In genomic region chr1:53633073-53633704, GRCh38 we compare ENCODE assay signal across 18 cellular contexts.
DNase-seq lines count a peak whose midpoint lies in the region; FAIRE-seq and TF ChIP-seq lines count a peak whose summit lies in the region.
"Had no signal": no experiment of that assay in that cellular context is flagged by ENCODE, and none has a peak within 500 bp of the region (broad histone marks: within the 10 kb centered on the region; RNA-seq: fewer than 3 reads in every experiment).

No MANE protein-coding gene starts in this region.

- TF ChIP-seq POLR2A in esophagus muscularis mucosa (IDR thresholded peaks at IDR 0.05; ENCODE audit: low read depth) (no peak), vagina (IDR thresholded peaks at IDR 0.05) (no peak)

- no peaks in the 10 kb centered on the region for H3K4me1 ChIP-seq in esophagus muscularis mucosa
- H3K4me1 ChIP-seq in vagina: no peaks in the 10 kb centered on the region

- 92% methylated on average over 13 of the region's 13 CpGs for WGBS in esophagus muscularis mucosa

- TF ChIP-seq EP300 in esophagus muscularis mucosa (IDR thresholded peaks at IDR 0.05): no peak

- peak; percentile 93 for FAIRE-seq in bronchial epithelial cell (lab: Jason Lieb, UNC)

- H3K36me3 ChIP-seq in bronchial epithelial cell (ENCODE audit: control insufficient read depth, insufficient read depth, low read length): no peaks in the 10 kb centered on the region
- H3K36me3 ChIP-seq in esophagus muscularis mucosa: no peaks in the 10 kb centered on the region
- no peaks in the 10 kb centered on the region for H3K36me3 ChIP-seq in vagina

- H3K4me3 ChIP-seq in bronchial epithelial cell (ENCODE audit: low read depth, low read length) (no peak overlapping the region), esophagus muscularis mucosa (no peak overlapping the region), vagina (no peak overlapping the region)
- H3K4me3 ChIP-seq: GM23338 had no signal

- DNase-seq in bronchial epithelial cell (ENCODE audit: low read depth) (no peak), esophagus muscularis mucosa (ENCODE audit: extremely low spot score) (peak; percentile 68), posterior vena cava (ENCODE audit: low spot score) (peak; percentile 29), vagina (ENCODE audit: extremely low spot score in 2 of 2) (peak; percentile 69 to 91), DMS114 treated with DMSO at 0.1 percent for 48 hours (lab: John Stamatoyannopoulos, UW; ENCODE audit: unreplicated experiment) (no peak), superior temporal gyrus (ENCODE audit: extremely low spot score) (no peak), DMS79 treated with DMSO at 0.1 percent for 48 hours (lab: John Stamatoyannopoulos, UW) (no peak)
- DNase-seq: CD4-positive, CD25-positive, alpha-beta regulatory T cell; DND-41; NCI-H1105; NCI-H2081; NCI-H2171; NCI-H345; NCI-H524; NCI-H774; SIG-M5; SK-N-SH had no signal

- H3K27ac ChIP-seq in esophagus muscularis mucosa (replicated peaks in 1 of 4) (no peak overlapping the region), vagina (no peak overlapping the region)

- intact Hi-C loops in esophagus muscularis mucosa (cut with DNase I) (no loop called here), posterior vena cava (cut with DNase I) (no loop called here), vagina (cut with DNase I) (no loop called here)

- H3K27me3 ChIP-seq in bronchial epithelial cell (ENCODE audit: control insufficient read depth, insufficient read depth, low read length) (peaks cover 2% of the 10 kb centered on the region), esophagus muscularis mucosa (peaks cover 0 to 4% (median 0%) of the 10 kb centered on the region in 4 donors), vagina (no peaks in the 10 kb centered on the region)

- TF ChIP-seq CTCF in bronchial epithelial cell (IDR thresholded peaks at IDR 0.05; ENCODE audit: insufficient read depth, low read length, severe bottlenecking): no peak
- no peak for TF ChIP-seq CTCF in esophagus muscularis mucosa (IDR thresholded peaks at IDR 0.05)
- no peak for TF ChIP-seq CTCF in vagina (IDR thresholded peaks at IDR 0.05)

- H3K9me3 ChIP-seq in esophagus muscularis mucosa (no peaks in the 10 kb centered on the region), vagina (no peaks in the 10 kb centered on the region)
- H3K9me3 ChIP-seq: SK-N-SH had no signal

Comparison
In these comparisons a context has a peak if more than half of its experiments do, and no peak if none do; other contexts are left out.
1. DNase-seq: peak in esophagus muscularis mucosa (single experiment), posterior vena cava (single experiment) and vagina (2 of 2); none in bronchial epithelial cell (single experiment), DMS114 treated with DMSO at 0.1 percent for 48 hours (single experiment), superior temporal gyrus (single experiment) and DMS79 treated with DMSO at 0.1 percent for 48 hours (single experiment).